In genomic region chr19:5690955-5691204, GRCh38 we compare ENCODE assay signal across 1 cellular context.
TF ChIP-seq lines count a peak whose summit lies in the region.

No MANE protein-coding gene starts in this region.

TF ChIP-seq in GM12891, 5 proteins besides CTCF, POLR2A, EP300 and RAD21:
- TF ChIP-seq PAX5 (IDR thresholded peaks at IDR 0.05; ENCODE audit: insufficient read depth, low read length, severe bottlenecking) (no peak), SPI1 (IDR thresholded peaks at IDR 0.05; ENCODE audit: low read depth, low read length) (no peak), POLR2AphosphoS5 (IDR thresholded peaks at IDR 0.05; ENCODE audit: low read depth, low read length) (no peak), TAF1 (IDR thresholded peaks at IDR 0.05; ENCODE audit: low read depth, low read length) (no peak), POU2F2 (IDR thresholded peaks at IDR 0.05; ENCODE audit: low read depth, low read length) (no peak)
